ENCODE assay signal across 27 cellular contexts in the genomic region with DNA sequence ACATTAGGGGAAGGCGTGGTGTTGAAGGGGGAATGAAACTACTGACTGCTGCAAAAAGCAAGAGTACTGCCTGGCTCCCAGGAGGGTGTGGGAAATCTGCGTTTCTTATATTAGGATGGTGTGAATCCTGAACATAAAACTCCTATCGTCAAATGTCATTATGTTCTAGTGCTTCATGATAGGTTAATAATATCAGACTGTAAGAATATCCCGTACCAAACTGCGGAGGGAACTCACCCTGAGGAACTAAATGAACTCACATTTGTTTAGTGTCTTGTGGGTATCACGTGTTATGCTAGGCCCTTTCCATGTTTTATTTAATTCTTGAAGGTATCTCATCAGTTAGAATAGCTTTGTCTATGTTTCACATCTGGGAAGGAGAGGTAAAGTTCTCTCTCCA.
"Had no signal": no experiment of that assay in that cellular context is flagged by ENCODE, and none has a peak within 500 bp of the region (broad histone marks: within the 10 kb centered on the region; RNA-seq: fewer than 3 reads in every experiment).

No MANE protein-coding gene starts in this region.

- FAIRE-seq: colon, endometrium, endothelial cell of umbilical vein, frontal cortex had no signal

- DNase-seq: colonic mucosa; cortex of kidney; dermis blood vessel endothelial cell; dorsolateral prefrontal cortex; effector CD4-positive, alpha-beta T cell; effector CD8-positive, alpha-beta T cell; effector memory CD4-positive, alpha-beta T cell; effector memory CD8-positive, alpha-beta T cell; endodermal cell; erythroblast; esophagus squamous epithelium; foreskin fibroblast; foreskin keratinocyte; foreskin melanocyte; glutamatergic neuron; head of caudate nucleus; heart left ventricle had no signal

- H3K9me3 Mint-ChIP-seq: dendritic cell treated with granulocyte-macrophage colony-stimulating factor and Interleukin-4, amounts not matched to agents 40 ng/mL and 50 ng/mL, for 4 days; effector memory CD8-positive, alpha-beta T cell; endodermal cell had no signal

- ATAC-seq: effector memory CD8-positive, alpha-beta T cell; esophagus mucosa; foreskin keratinocyte; gastroesophageal sphincter; heart left ventricle had no signal

- H3K4me3 ChIP-seq: colonic mucosa, coronary artery, dorsolateral prefrontal cortex, esophagus muscularis mucosa, esophagus squamous epithelium, gastroesophageal sphincter, heart left ventricle had no signal

- H3K27ac ChIP-seq: colonic mucosa, coronary artery, dorsolateral prefrontal cortex, epithelial cell of prostate, esophagus muscularis mucosa, esophagus squamous epithelium, foreskin keratinocyte, gastroesophageal sphincter, heart left ventricle had no signal

- H3K4me3 Mint-ChIP-seq: dendritic cell treated with granulocyte-macrophage colony-stimulating factor and Interleukin-4, amounts not matched to agents 40 ng/mL and 50 ng/mL, for 4 days; effector memory CD8-positive, alpha-beta T cell; endodermal cell had no signal

- H3K4me1 ChIP-seq: colonic mucosa, esophagus squamous epithelium, foreskin keratinocyte, gastroesophageal sphincter had no signal

- H3K36me3 ChIP-seq: colonic mucosa, esophagus muscularis mucosa, esophagus squamous epithelium, gastroesophageal sphincter, heart left ventricle had no signal

- H3K27me3 ChIP-seq: colonic mucosa, esophagus muscularis mucosa, esophagus squamous epithelium, foreskin keratinocyte, gastroesophageal sphincter, heart left ventricle had no signal

- H3K27ac Mint-ChIP-seq: dendritic cell treated with granulocyte-macrophage colony-stimulating factor and Interleukin-4, amounts not matched to agents 40 ng/mL and 50 ng/mL, for 4 days; effector memory CD8-positive, alpha-beta T cell; endodermal cell had no signal

- H3K4me1 Mint-ChIP-seq: endodermal cell had no signal

- H3K9me3 ChIP-seq: colonic mucosa, esophagus muscularis mucosa, esophagus squamous epithelium, gastroesophageal sphincter, heart left ventricle had no signal

- H3K27me3 Mint-ChIP-seq: dendritic cell treated with granulocyte-macrophage colony-stimulating factor and Interleukin-4, amounts not matched to agents 40 ng/mL and 50 ng/mL, for 4 days had no signal
